Comparison of ENCODE assay signal across 1 cellular context in the genomic region with DNA sequence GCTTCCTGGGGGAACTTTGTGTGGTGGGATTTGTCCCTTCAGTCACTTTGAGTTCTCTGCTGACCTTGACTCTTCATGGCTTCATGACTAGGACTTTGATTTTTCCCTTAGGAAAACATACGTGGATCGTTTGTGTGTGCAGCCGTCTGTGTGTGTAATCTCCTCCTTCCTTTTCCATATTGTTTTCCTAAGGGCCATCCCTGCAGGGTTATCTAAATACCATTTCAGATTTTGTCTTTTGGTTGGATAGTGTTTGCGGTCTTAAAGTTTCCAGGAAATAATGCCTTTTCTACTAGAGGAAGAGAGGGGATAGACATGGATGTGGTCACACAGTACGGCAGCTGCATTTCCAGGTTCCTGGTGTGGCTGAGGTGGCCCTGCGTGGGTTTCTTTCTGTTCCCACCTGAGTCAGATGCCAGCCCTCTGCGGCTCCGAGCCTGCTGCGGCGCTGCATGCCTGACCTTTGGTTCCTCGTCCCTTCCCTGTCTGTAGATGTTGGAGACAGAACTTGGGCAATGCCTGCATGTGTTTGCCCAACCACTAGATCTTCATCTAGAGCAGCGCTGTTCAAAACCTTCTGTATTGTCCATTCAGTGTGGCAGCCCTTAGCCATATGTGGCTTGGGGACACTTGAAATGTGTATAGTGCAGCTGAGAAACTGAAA.
TF ChIP-seq lines count a peak whose summit lies in the region.

No MANE protein-coding gene starts in this region.

TF ChIP-seq in HepG2, 621 proteins besides CTCF, POLR2A, EP300 and RAD21 (continued from another document and continues in another):
- TF ChIP-seq USF2 (IDR thresholded peaks at IDR 0.05; ENCODE audit: low read depth, low read length) (no peak), USF2 (CRISPR knock-in tag; IDR thresholded peaks at IDR 0.05; ENCODE audit: borderline replicate concordance) (no peak), ZNF660 (CRISPR knock-in tag; IDR thresholded peaks at IDR 0.05; ENCODE audit: borderline replicate concordance, low read depth) (no peak), CBX5 (CRISPR knock-in tag; IDR thresholded peaks at IDR 0.05; ENCODE audit: borderline replicate concordance) (no peak), ZFP36 (IDR thresholded peaks at IDR 0.05; ENCODE audit: borderline replicate concordance, low read depth, low read length, partially characterized antibody) (no peak), ZNF564 (CRISPR knock-in tag; IDR thresholded peaks at IDR 0.05) (no peak), ZNF607 (CRISPR knock-in tag; IDR thresholded peaks at IDR 0.05; ENCODE audit: borderline replicate concordance) (no peak), RCOR2 (CRISPR knock-in tag; IDR thresholded peaks at IDR 0.05) (no peak), SMARCE1 (IDR thresholded peaks at IDR 0.05; ENCODE audit: borderline replicate concordance) (no peak), ZFP36L2 (CRISPR knock-in tag; IDR thresholded peaks at IDR 0.05) (no peak), HMG20B (CRISPR knock-in tag; conservative IDR thresholded peaks at IDR 0.05) (no peak), ZNF367 (CRISPR knock-in tag; IDR thresholded peaks at IDR 0.05; ENCODE audit: borderline replicate concordance) (no peak), IKZF1 (IDR thresholded peaks at IDR 0.05) (no peak), ATF7 (IDR thresholded peaks at IDR 0.05) (no peak), ATF7 (CRISPR knock-in tag; IDR thresholded peaks at IDR 0.05) (no peak), ZNF225 (CRISPR knock-in tag; IDR thresholded peaks at IDR 0.05) (no peak), FOXC1 (CRISPR knock-in tag; IDR thresholded peaks at IDR 0.05; ENCODE audit: borderline replicate concordance) (no peak), MYC (CRISPR knock-in tag; IDR thresholded peaks at IDR 0.05; ENCODE audit: borderline replicate concordance) (peak; percentile 42; the same call in 1 of the 2 replicates), ZNF891 (CRISPR knock-in tag; IDR thresholded peaks at IDR 0.05) (no peak), YY1 (IDR thresholded peaks at IDR 0.05; ENCODE audit: insufficient read depth, insufficient replicate concordance, low read depth, low read length) (no peak), ZNF547 (CRISPR knock-in tag; IDR thresholded peaks at IDR 0.05) (no peak), MAFG (CRISPR knock-in tag; IDR thresholded peaks at IDR 0.05) (no peak), TBX3 (IDR thresholded peaks at IDR 0.05; ENCODE audit: borderline replicate concordance) (no peak), NFE2L2 (IDR thresholded peaks at IDR 0.05; ENCODE audit: low read length) (no peak), ISL2 (CRISPR knock-in tag; IDR thresholded peaks at IDR 0.05) (no peak), ZNF383 (CRISPR knock-in tag; IDR thresholded peaks at IDR 0.05; ENCODE audit: borderline replicate concordance) (no peak), TCF7L2 (IDR thresholded peaks at IDR 0.05; ENCODE audit: low read depth, low read length) (no peak), MAFF (IDR thresholded peaks at IDR 0.05; ENCODE audit: low read depth, low read length) (no peak), ZNF468 (CRISPR knock-in tag; IDR thresholded peaks at IDR 0.05) (no peak), GATAD1 (CRISPR knock-in tag; IDR thresholded peaks at IDR 0.05) (no peak), RFX3 (CRISPR knock-in tag; IDR thresholded peaks at IDR 0.05) (no peak), NONO (IDR thresholded peaks at IDR 0.05) (no peak), NONO (CRISPR knock-in tag; conservative IDR thresholded peaks at IDR 0.05) (peak; percentile 44; the same call in 1 of the 2 replicates), ZBTB20 (CRISPR knock-in tag; IDR thresholded peaks at IDR 0.05; ENCODE audit: borderline replicate concordance, low read depth) (no peak), ZMYM3 (CRISPR knock-in tag; IDR thresholded peaks at IDR 0.05) (peak; percentile 67; the same call in 1 of the 2 replicates), TEAD2 (CRISPR knock-in tag; IDR thresholded peaks at IDR 0.05) (no peak), ZNF761 (CRISPR knock-in tag; conservative IDR thresholded peaks at IDR 0.05) (no peak), MAF1 (CRISPR knock-in tag; IDR thresholded peaks at IDR 0.05; ENCODE audit: borderline replicate concordance) (no peak), ZNF10 (CRISPR knock-in tag; IDR thresholded peaks at IDR 0.05; ENCODE audit: borderline replicate concordance, low read depth) (no peak), PTBP1 (IDR thresholded peaks at IDR 0.05; ENCODE audit: low read depth, low read length, poor library complexity, severe bottlenecking) (no peak), ZNF549 (CRISPR knock-in tag; IDR thresholded peaks at IDR 0.05) (no peak), ZNF841 (CRISPR knock-in tag; IDR thresholded peaks at IDR 0.05; ENCODE audit: borderline replicate concordance) (no peak)
- TF ChIP-seq, protein P1, sequence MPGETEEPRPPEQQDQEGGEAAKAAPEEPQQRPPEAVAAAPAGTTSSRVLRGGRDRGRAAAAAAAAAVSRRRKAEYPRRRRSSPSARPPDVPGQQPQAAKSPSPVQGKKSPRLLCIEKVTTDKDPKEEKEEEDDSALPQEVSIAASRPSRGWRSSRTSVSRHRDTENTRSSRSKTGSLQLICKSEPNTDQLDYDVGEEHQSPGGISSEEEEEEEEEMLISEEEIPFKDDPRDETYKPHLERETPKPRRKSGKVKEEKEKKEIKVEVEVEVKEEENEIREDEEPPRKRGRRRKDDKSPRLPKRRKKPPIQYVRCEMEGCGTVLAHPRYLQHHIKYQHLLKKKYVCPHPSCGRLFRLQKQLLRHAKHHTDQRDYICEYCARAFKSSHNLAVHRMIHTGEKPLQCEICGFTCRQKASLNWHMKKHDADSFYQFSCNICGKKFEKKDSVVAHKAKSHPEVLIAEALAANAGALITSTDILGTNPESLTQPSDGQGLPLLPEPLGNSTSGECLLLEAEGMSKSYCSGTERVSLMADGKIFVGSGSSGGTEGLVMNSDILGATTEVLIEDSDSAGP (CRISPR knock-in tag; IDR thresholded peaks at IDR 0.05; ENCODE audit: borderline replicate concordance) = peak; percentile 54; the same call in 1 of the 2 replicates
- TF ChIP-seq, protein P2, sequence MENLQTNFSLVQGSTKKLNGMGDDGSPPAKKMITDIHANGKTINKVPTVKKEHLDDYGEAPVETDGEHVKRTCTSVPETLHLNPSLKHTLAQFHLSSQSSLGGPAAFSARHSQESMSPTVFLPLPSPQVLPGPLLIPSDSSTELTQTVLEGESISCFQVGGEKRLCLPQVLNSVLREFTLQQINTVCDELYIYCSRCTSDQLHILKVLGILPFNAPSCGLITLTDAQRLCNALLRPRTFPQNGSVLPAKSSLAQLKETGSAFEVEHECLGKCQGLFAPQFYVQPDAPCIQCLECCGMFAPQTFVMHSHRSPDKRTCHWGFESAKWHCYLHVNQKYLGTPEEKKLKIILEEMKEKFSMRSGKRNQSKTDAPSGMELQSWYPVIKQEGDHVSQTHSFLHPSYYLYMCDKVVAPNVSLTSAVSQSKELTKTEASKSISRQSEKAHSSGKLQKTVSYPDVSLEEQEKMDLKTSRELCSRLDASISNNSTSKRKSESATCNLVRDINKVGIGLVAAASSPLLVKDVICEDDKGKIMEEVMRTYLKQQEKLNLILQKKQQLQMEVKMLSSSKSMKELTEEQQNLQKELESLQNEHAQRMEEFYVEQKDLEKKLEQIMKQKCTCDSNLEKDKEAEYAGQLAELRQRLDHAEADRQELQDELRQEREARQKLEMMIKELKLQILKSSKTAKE (CRISPR knock-in tag; IDR thresholded peaks at IDR 0.05; ENCODE audit: borderline replicate concordance) = peak; percentile 58
- TF ChIP-seq, protein P3, sequence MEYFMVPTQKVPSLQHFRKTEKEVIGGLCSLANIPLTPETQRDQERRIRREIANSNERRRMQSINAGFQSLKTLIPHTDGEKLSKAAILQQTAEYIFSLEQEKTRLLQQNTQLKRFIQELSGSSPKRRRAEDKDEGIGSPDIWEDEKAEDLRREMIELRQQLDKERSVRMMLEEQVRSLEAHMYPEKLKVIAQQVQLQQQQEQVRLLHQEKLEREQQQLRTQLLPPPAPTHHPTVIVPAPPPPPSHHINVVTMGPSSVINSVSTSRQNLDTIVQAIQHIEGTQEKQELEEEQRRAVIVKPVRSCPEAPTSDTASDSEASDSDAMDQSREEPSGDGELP (IDR thresholded peaks at IDR 0.05; ENCODE audit: borderline replicate concordance, low read depth) = no peak; the same call in 1 of the 2 replicates
- TF ChIP-seq, protein P4, sequence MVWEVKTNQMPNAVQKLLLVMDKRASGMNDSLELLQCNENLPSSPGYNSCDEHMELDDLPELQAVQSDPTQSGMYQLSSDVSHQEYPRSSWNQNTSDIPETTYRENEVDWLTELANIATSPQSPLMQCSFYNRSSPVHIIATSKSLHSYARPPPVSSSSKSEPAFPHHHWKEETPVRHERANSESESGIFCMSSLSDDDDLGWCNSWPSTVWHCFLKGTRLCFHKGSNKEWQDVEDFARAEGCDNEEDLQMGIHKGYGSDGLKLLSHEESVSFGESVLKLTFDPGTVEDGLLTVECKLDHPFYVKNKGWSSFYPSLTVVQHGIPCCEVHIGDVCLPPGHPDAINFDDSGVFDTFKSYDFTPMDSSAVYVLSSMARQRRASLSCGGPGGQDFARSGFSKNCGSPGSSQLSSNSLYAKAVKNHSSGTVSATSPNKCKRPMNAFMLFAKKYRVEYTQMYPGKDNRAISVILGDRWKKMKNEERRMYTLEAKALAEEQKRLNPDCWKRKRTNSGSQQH (CRISPR knock-in tag; IDR thresholded peaks at IDR 0.05; ENCODE audit: low read depth) = 0 out of 2 replicates have a peak, but pooled peaks have one; percentile 29
- TF ChIP-seq, protein P5, sequence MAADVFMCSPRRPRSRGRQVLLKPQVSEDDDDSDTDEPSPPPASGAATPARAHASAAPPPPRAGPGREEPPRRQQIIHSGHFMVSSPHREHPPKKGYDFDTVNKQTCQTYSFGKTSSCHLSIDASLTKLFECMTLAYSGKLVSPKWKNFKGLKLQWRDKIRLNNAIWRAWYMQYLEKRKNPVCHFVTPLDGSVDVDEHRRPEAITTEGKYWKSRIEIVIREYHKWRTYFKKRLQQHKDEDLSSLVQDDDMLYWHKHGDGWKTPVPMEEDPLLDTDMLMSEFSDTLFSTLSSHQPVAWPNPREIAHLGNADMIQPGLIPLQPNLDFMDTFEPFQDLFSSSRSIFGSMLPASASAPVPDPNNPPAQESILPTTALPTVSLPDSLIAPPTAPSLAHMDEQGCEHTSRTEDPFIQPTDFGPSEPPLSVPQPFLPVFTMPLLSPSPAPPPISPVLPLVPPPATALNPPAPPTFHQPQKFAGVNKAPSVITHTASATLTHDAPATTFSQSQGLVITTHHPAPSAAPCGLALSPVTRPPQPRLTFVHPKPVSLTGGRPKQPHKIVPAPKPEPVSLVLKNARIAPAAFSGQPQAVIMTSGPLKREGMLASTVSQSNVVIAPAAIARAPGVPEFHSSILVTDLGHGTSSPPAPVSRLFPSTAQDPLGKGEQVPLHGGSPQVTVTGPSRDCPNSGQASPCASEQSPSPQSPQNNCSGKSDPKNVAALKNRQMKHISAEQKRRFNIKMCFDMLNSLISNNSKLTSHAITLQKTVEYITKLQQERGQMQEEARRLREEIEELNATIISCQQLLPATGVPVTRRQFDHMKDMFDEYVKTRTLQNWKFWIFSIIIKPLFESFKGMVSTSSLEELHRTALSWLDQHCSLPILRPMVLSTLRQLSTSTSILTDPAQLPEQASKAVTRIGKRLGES (CRISPR knock-in tag; IDR thresholded peaks at IDR 0.05; ENCODE audit: borderline replicate concordance) = no peak
- TF ChIP-seq, protein P6, sequence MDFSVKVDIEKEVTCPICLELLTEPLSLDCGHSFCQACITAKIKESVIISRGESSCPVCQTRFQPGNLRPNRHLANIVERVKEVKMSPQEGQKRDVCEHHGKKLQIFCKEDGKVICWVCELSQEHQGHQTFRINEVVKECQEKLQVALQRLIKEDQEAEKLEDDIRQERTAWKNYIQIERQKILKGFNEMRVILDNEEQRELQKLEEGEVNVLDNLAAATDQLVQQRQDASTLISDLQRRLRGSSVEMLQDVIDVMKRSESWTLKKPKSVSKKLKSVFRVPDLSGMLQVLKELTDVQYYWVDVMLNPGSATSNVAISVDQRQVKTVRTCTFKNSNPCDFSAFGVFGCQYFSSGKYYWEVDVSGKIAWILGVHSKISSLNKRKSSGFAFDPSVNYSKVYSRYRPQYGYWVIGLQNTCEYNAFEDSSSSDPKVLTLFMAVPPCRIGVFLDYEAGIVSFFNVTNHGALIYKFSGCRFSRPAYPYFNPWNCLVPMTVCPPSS (IDR thresholded peaks at IDR 0.05) = no peak
- TF ChIP-seq, protein P7, sequence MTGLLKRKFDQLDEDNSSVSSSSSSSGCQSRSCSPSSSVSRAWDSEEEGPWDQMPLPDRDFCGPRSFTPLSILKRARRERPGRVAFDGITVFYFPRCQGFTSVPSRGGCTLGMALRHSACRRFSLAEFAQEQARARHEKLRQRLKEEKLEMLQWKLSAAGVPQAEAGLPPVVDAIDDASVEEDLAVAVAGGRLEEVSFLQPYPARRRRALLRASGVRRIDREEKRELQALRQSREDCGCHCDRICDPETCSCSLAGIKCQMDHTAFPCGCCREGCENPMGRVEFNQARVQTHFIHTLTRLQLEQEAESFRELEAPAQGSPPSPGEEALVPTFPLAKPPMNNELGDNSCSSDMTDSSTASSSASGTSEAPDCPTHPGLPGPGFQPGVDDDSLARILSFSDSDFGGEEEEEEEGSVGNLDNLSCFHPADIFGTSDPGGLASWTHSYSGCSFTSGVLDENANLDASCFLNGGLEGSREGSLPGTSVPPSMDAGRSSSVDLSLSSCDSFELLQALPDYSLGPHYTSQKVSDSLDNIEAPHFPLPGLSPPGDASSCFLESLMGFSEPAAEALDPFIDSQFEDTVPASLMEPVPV (CRISPR knock-in tag; IDR thresholded peaks at IDR 0.05) = no peak
